18 cellular contexts compared by ENCODE assay signal in genomic region chr20:62604796-62605195, GRCh38.
"Had no signal": no experiment of that assay in that cellular context is flagged by ENCODE, and none has a peak within 500 bp of the region (broad histone marks: within the 10 kb centered on the region; RNA-seq: fewer than 3 reads in every experiment).

No MANE protein-coding gene starts in this region.

- H3K4me3 Mint-ChIP-seq: activated CD4-positive, alpha-beta T cell treated with anti-CD3 and anti-CD28 coated beads, Interleukin-2, amount 10 ng/mL, durations not matched to agents 24 days and 14 days; activated T-helper 1 cell treated with anti-CD3 and anti-CD28 coated beads, Interleukin-12 subunit alpha, Interleukin-12 subunit beta, Interleukin-2, Interleukin-4 antibody, amounts not matched to agents 30 ng/mL and 10 ng/mL and 1 ng/mL, durations not matched to agents 14 hours and 24 hours and 36 hours; neural crest cell; stimulated activated naive CD8-positive, alpha-beta T cell treated with anti-CD3 and anti-CD28 coated beads, Interleukin-15, Interleukin-2, amounts not matched to agents 100 ng/mL and 50 ng/mL, for 24 hours had no signal

- H3K4me2 ChIP-seq: smooth muscle cell had no signal

- H3K27ac ChIP-seq: brain microvascular endothelial cell, ovary, suprapubic skin had no signal

- H3K9me3 Mint-ChIP-seq: activated B cell treated with CpG ODN at 0.5 μM for 24 hours; activated CD4-positive, alpha-beta T cell treated with anti-CD3 and anti-CD28 coated beads, Interleukin-2, amount 10 ng/mL, durations not matched to agents 24 days and 14 days; activated T-helper 1 cell treated with anti-CD3 and anti-CD28 coated beads, Interleukin-12 subunit alpha, Interleukin-12 subunit beta, Interleukin-2, Interleukin-4 antibody, amounts not matched to agents 30 ng/mL and 10 ng/mL and 1 ng/mL, durations not matched to agents 14 hours and 24 hours and 36 hours; central memory CD8-positive, alpha-beta T cell; neural crest cell; stimulated activated naive CD8-positive, alpha-beta T cell treated with anti-CD3 and anti-CD28 coated beads, Interleukin-15, Interleukin-2, amounts not matched to agents 100 ng/mL and 50 ng/mL, for 24 hours had no signal

- H3K9me3 ChIP-seq: ovary, right lobe of liver, suprapubic skin had no signal

- H3K27me3 Mint-ChIP-seq: activated B cell treated with CpG ODN at 0.5 μM for 24 hours had no signal

- H3K36me3 ChIP-seq: brain microvascular endothelial cell, ovary, right lobe of liver, suprapubic skin had no signal

- H3K27me3 ChIP-seq: ovary, right lobe of liver had no signal

- DNase-seq: activated B cell treated with CpG ODN at 0.5 μM for 24 hours; activated CD4-positive, alpha-beta T cell treated with anti-CD3 and anti-CD28 coated beads, Interleukin-2, amount 10 ng/mL, durations not matched to agents 24 days and 14 days; anterior cingulate cortex; brain microvascular endothelial cell; cortex of kidney; effector CD4-positive, alpha-beta T cell; foreskin fibroblast; glutamatergic neuron; hypothalamus; ovary; trophoblast cell had no signal

- ATAC-seq: right lobe of liver had no signal

- H3K27ac Mint-ChIP-seq: activated CD4-positive, alpha-beta T cell treated with anti-CD3 and anti-CD28 coated beads, Interleukin-2, amount 10 ng/mL, durations not matched to agents 24 days and 14 days; activated T-helper 1 cell treated with anti-CD3 and anti-CD28 coated beads, Interleukin-12 subunit alpha, Interleukin-12 subunit beta, Interleukin-2, Interleukin-4 antibody, amounts not matched to agents 30 ng/mL and 10 ng/mL and 1 ng/mL, durations not matched to agents 14 hours and 24 hours and 36 hours; stimulated activated naive CD8-positive, alpha-beta T cell treated with anti-CD3 and anti-CD28 coated beads, Interleukin-15, Interleukin-2, amounts not matched to agents 100 ng/mL and 50 ng/mL, for 24 hours had no signal

- H3K4me3 ChIP-seq: ovary, right lobe of liver, smooth muscle cell had no signal
